8 cellular contexts compared by ENCODE assay signal in genomic region chr2:150702791-150703190, GRCh38.
"Had no signal": no experiment of that assay in that cellular context is flagged by ENCODE, and none has a peak within 500 bp of the region (broad histone marks: within the 10 kb centered on the region; RNA-seq: fewer than 3 reads in every experiment).

No MANE protein-coding gene starts in this region.

- H3K4me3 ChIP-seq: K562 had no signal

- DNase-seq: GOT3, H9, HCEC 1CT, IMR-90, KG1 had no signal

- FAIRE-seq: H54, HTR-8/SVneo, K562 had no signal
